In the genomic region with DNA sequence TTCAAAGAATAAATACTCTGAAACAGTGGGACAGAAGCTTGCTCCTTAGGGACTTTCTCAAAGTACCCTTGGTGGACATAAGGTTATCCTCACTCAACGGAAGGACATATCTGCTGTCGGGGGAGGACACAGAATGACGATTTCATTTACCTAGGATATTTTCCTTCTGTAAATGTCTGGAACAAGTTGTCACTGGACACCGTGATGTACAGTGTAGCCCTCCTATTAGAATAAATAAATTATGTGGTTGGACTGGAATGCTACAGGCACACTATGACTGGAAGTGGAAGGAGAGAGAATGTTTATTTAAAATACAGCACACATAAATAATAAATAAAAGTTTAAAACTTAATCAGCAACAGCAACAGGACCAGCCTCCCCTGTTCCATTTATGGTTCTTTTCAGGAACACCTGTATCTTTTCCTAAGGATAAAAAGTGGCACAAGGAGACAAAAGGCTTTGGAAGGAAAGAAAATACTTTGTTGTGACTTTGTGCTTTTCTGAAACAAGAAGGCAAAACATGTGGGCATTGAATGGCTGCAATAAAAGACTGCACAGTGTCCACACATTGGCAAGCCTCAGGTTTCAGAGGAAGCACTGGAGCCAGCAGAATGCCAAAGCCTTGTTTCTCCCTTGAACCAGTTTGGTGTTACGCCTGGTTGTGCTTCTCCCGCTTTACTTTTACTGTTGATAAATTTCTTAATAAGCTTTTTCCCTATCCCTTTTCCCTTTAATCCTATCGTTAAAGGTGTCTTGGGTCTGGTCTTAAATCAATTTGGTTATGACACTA, we compare ENCODE assay signal across 19 cellular contexts. TPM values are rescaled to one million over a fixed set of nuclear protein-coding genes. Genes with fewer than 3 reads are reported as not detected.
DNase-seq lines count a peak whose midpoint lies in the region; ATAC-seq and TF ChIP-seq lines count a peak whose summit lies in the region.
"Had no signal": no experiment of that assay in that cellular context is flagged by ENCODE, and none has a peak within 500 bp of the region (broad histone marks: within the 10 kb centered on the region; RNA-seq: fewer than 3 reads in every experiment).

No MANE protein-coding gene starts in this region.

- no peak for TF ChIP-seq EP300 in gastroesophageal sphincter (IDR thresholded peaks at IDR 0.05)

- no peaks in the 10 kb centered on the region for H3K27me3 Mint-ChIP-seq in progenitor cell of endocrine pancreas

- H3K9me2 ChIP-seq in PC-3 (replicated peaks; ENCODE audit: low read length): no peaks in the 10 kb centered on the region

- 46 to 63% methylated on average over 7 of the region's 7 CpGs for WGBS in gastroesophageal sphincter (ENCODE audit: low coverage in 1 of 2), 2 donors

- no peak for TF ChIP-seq POLR2A in gastroesophageal sphincter (IDR thresholded peaks at IDR 0.05)

- H3K4me2 ChIP-seq in PC-3 (ENCODE audit: low read length): 0 out of 2 replicates have a peak overlapping the region, but pooled peaks have one; percentile 65
- H3K4me2 ChIP-seq: KMS-11 had no signal

- H3K79me2 ChIP-seq in PC-3 (ENCODE audit: low read length): no peaks in the 10 kb centered on the region

- TF ChIP-seq CTCF in PC-3 (conservative IDR thresholded peaks at IDR 0.05; ENCODE audit: low read depth, low read length) (no peak), fibroblast of pulmonary artery (IDR thresholded peaks at IDR 0.05; ENCODE audit: low read length, missing control alignments) (no peak), progenitor cell of endocrine pancreas (IDR thresholded peaks at IDR 0.05; ENCODE audit: unreplicated experiment) (no peak), gastroesophageal sphincter (IDR thresholded peaks at IDR 0.05) (no peak)

- H3K27ac Mint-ChIP-seq in progenitor cell of endocrine pancreas: peak overlapping the region; percentile 71
- H3K27ac Mint-ChIP-seq: B cell, memory B cell had no signal

- H3K9me3 ChIP-seq in PC-3 (ENCODE audit: low read length) (no peaks in the 10 kb centered on the region), gastroesophageal sphincter (no peaks in the 10 kb centered on the region)
- H3K9me3 ChIP-seq: ascending aorta, neutrophil, transverse colon had no signal

- no peak overlapping the region for H3K4me3 ChIP-seq in PC-3 (ENCODE audit: low read length)
- no peak overlapping the region for H3K4me3 ChIP-seq in fibroblast of pulmonary artery (replicated peaks; ENCODE audit: low read depth, low read length)
- no peak overlapping the region for H3K4me3 ChIP-seq in gastroesophageal sphincter
- H3K4me3 ChIP-seq: transverse colon had no signal

- no peaks in the 10 kb centered on the region for H4K20me1 ChIP-seq in PC-3 (ENCODE audit: low read length)

- H3K4me3 Mint-ChIP-seq in progenitor cell of endocrine pancreas (ENCODE audit: low read depth): no peak overlapping the region
- H3K4me3 Mint-ChIP-seq: B cell, memory B cell had no signal

- no peaks in the 10 kb centered on the region for H3K36me3 ChIP-seq in PC-3 (ENCODE audit: low read depth, low read length)
- no peaks in the 10 kb centered on the region for H3K36me3 ChIP-seq in gastroesophageal sphincter
- H3K36me3 ChIP-seq: ascending aorta, neutrophil, transverse colon had no signal

- H3K27ac ChIP-seq in PC-3 (ENCODE audit: low read length): no peak overlapping the region
- H3K27ac ChIP-seq in gastroesophageal sphincter: no peak overlapping the region
- H3K27ac ChIP-seq: ascending aorta, KMS-11, neutrophil, transverse colon had no signal

- intact Hi-C loops in PC-3 (cut with micrococcal nuclease): no loop called here

- peaks cover 9% of the 10 kb centered on the region for H3K4me1 Mint-ChIP-seq in progenitor cell of endocrine pancreas (ENCODE audit: low read depth)
- H3K4me1 Mint-ChIP-seq: B cell, memory B cell had no signal

- peaks cover 4% of the 10 kb centered on the region for H3K36me3 Mint-ChIP-seq in progenitor cell of endocrine pancreas (ENCODE audit: insufficient read depth)
- H3K36me3 Mint-ChIP-seq: memory B cell had no signal

- POLR2A ChIA-PET in PC-3 (lab: Charles Lee; ENCODE audit: unreplicated experiment): interaction anchor here (0.7 kb wide), 1 partner anchor 319 kb away, joined by 6 read pairs; no protein-coding TSS in a partner anchor

- H3K4me1 ChIP-seq in PC-3 (ENCODE audit: insufficient read depth, low read length) (peaks cover 27% of the 10 kb centered on the region), gastroesophageal sphincter (peaks cover 0 to 4% (median 0%) of the 10 kb centered on the region in 3 donors)
- H3K4me1 ChIP-seq: ascending aorta had no signal

- no peaks in the 10 kb centered on the region for H3K27me3 ChIP-seq in PC-3 (ENCODE audit: low read length)
- no peaks in the 10 kb centered on the region for H3K27me3 ChIP-seq in gastroesophageal sphincter
- H3K27me3 ChIP-seq: ascending aorta, neutrophil, transverse colon had no signal

- no peaks in the 10 kb centered on the region for H3F3A ChIP-seq in PC-3 (ENCODE audit: low read length, unreplicated experiment)

- no peak overlapping the region for H2AFZ ChIP-seq in PC-3 (ENCODE audit: low read length)

- no peaks in the 10 kb centered on the region for H3K9me3 Mint-ChIP-seq in progenitor cell of endocrine pancreas (ENCODE audit: low read depth)
- H3K9me3 Mint-ChIP-seq: memory B cell had no signal

- no peak overlapping the region for H3K9ac ChIP-seq in PC-3 (ENCODE audit: low read length)
- H3K9ac ChIP-seq: KMS-11 had no signal

- BruUV-seq in PC-3 (replicated peaks; lab: Mats Ljungman, UMichigan): no TSS peak

- DNase-seq in EH (ENCODE audit: low read depth) (peak; percentile 32), PC-3 (peak; percentile 2), fibroblast of pulmonary artery (ENCODE audit: low read depth) (peak; percentile 42), progenitor cell of endocrine pancreas (ENCODE audit: low spot score, unreplicated experiment) (no peak), left lobe of liver (ENCODE audit: low spot score) (no peak)
- DNase-seq in activated CD4-positive, alpha-beta T cell treated with anti-CD3 and anti-CD28 coated beads, Interleukin-2, amount 50 U/mL, for 4 hours: no peak
- DNase-seq: activated gamma-delta T cell treated with Interleukin-2 at 50 U/mL for 16 hours, DMS79 treated with DMSO at 0.1 percent for 48 hours, H7, NCI-H1436, NCI-H446, transverse colon had no signal

- ATAC-seq in PC-3 (no peak), left lobe of liver (no peak), HG03354 (IDR thresholded peaks at IDR 0.05; ENCODE audit: poor library complexity, severe bottlenecking, unreplicated experiment) (no peak), gastroesophageal sphincter (no peak)

- CTCF ChIA-PET in PC-3 (lab: Charles Lee): no interaction called here

RNA-seq across cellular contexts. Expression of a gene that starts 36.8 kb away (rescaled TPM):
- total RNA-seq in PC-3 (2014; rRNA removed) (3.2 and 3.9 TPM in 2 replicates), progenitor cell of endocrine pancreas (83.8 and 85.6 TPM in 2 replicates), left lobe of liver (21.6 TPM), gastroesophageal sphincter (10 to 100 TPM; 22.1 to 56.7 (median 38.0) TPM)

Comparison
In these comparisons a context has a peak if more than half of its experiments do, and no peak if none do; other contexts are left out.
1. DNase-seq: peak in EH (single experiment), PC-3 (single experiment) and fibroblast of pulmonary artery (single experiment); none in progenitor cell of endocrine pancreas (single experiment), activated CD4-positive, alpha-beta T cell treated with anti-CD3 and anti-CD28 coated beads, Interleukin-2, amount 50 U/mL, for 4 hours (0 of 2) and left lobe of liver (single experiment).